Comparison of ENCODE assay signal across 10 cellular contexts in the genomic region with DNA sequence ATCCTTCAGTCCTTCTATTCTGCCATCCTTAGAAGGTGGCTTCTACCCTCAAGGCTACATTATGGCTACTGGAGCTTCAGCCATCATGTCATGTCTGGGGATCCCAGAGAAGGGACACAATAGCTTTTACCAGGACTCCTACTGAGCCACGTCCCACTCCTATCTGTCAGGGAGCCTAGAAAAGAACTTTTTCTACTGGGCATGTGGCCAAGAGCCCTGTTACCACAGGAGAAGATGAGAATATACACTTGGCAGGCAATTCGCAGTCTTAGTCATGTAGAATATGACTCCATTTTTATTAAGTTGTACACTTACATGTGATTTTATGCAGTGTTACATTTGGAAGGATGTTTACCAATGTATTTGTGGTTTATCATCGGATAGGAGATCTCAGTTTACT.
DNase-seq lines count a peak whose midpoint lies in the region; ATAC-seq, FAIRE-seq and TF ChIP-seq lines count a peak whose summit lies in the region.
"Had no signal": no experiment of that assay in that cellular context is flagged by ENCODE, and none has a peak within 500 bp of the region (broad histone marks: within the 10 kb centered on the region; RNA-seq: fewer than 3 reads in every experiment).

No MANE protein-coding gene starts in this region.

- H3K27ac ChIP-seq in astrocyte (ENCODE audit: low read depth, low read length) = no peak overlapping the region

- peak; percentile 96 for FAIRE-seq in astrocyte (lab: Jason Lieb, UNC)

- no peaks in the 10 kb centered on the region for H4K20me1 ChIP-seq in astrocyte (ENCODE audit: insufficient read depth, low read length)

- H2AFZ ChIP-seq in astrocyte (ENCODE audit: low read depth, low read length) = no peak overlapping the region

- H3K9me3 ChIP-seq in astrocyte (ENCODE audit: insufficient read depth, low read depth, low read length) = no peaks in the 10 kb centered on the region

- H3K27me3 ChIP-seq in BJ (ENCODE audit: control insufficient read depth, insufficient read depth, low read length) = no peaks in the 10 kb centered on the region
- H3K27me3 ChIP-seq in astrocyte (ENCODE audit: insufficient read depth, low read length) = no peaks in the 10 kb centered on the region

- no peaks in the 10 kb centered on the region for H3K79me2 ChIP-seq in astrocyte (ENCODE audit: insufficient read depth, low read length)

- CTCF ChIA-PET in BJ (lab: Yijun Ruan, JAX) = interaction anchor here (0.6 to 15.8 kb wide), 2 partner anchors 9 kb away, joined by 3 to 155 read pairs; no protein-coding TSS in a partner anchor

- no peak for ATAC-seq in HG03095 (IDR thresholded peaks at IDR 0.05; ENCODE audit: unreplicated experiment)
- no peak for ATAC-seq in HG03139 (IDR thresholded peaks at IDR 0.05; ENCODE audit: unreplicated experiment)

- H3K4me2 ChIP-seq in astrocyte (ENCODE audit: low read length) = no peak overlapping the region

- H3K36me3 Mint-ChIP-seq in astrocyte (ENCODE audit: low read depth, unreplicated experiment) = peaks cover 6% of the 10 kb centered on the region

- POLR2A ChIA-PET in BJ (lab: Charles Lee) = no interaction called here

- no peaks in the 10 kb centered on the region for H3K27me3 Mint-ChIP-seq in astrocyte (ENCODE audit: low read depth, unreplicated experiment)

- H3K9me3 Mint-ChIP-seq in astrocyte (ENCODE audit: unreplicated experiment) = no peaks in the 10 kb centered on the region

- H3K9ac ChIP-seq in astrocyte (ENCODE audit: low read length) = no peak overlapping the region

- peak; percentile 30 for DNase-seq in BJ (ENCODE audit: low read depth)
- DNase-seq in HPDE6-E6E7 (ENCODE audit: extremely low spot score) = peak; percentile 44
- DNase-seq in astrocyte (ENCODE audit: low read depth) = peak; percentile 87
- DNase-seq in kidney tubule cell (ENCODE audit: low spot score) = peak; percentile 51
- DNase-seq in HuH-7 (ENCODE audit: low spot score) = no peak
- no peak for DNase-seq in D341Med (ENCODE audit: low spot score)
- DNase-seq: Caco-2, head of caudate nucleus had no signal

- peaks cover 6% of the 10 kb centered on the region for H3K4me1 ChIP-seq in astrocyte (ENCODE audit: insufficient read depth, low read length)
- H3K4me1 ChIP-seq: Caco-2 had no signal

- no peak overlapping the region for H3K27ac Mint-ChIP-seq in astrocyte (ENCODE audit: unreplicated experiment)

- H3K4me3 ChIP-seq in BJ (ENCODE audit: low read depth, low read length) (no peak overlapping the region), astrocyte (ENCODE audit: insufficient read depth, low read depth, low read length) (no peak overlapping the region)

- no peak for TF ChIP-seq CTCF in BJ (IDR thresholded peaks at IDR 0.05; ENCODE audit: insufficient read depth, low read depth, low read length)
- TF ChIP-seq CTCF in astrocyte (IDR thresholded peaks at IDR 0.05; ENCODE audit: insufficient read depth, low read depth, low read length) = no peak

- H3K36me3 ChIP-seq in BJ (ENCODE audit: control insufficient read depth, insufficient read depth, low read length) (no peaks in the 10 kb centered on the region), astrocyte (ENCODE audit: insufficient read depth, low read length) (no peaks in the 10 kb centered on the region)

- H3K4me3 Mint-ChIP-seq in astrocyte (ENCODE audit: unreplicated experiment) = no peak overlapping the region

- H3K4me1 Mint-ChIP-seq in astrocyte (ENCODE audit: low read depth, unreplicated experiment) = no peaks in the 10 kb centered on the region

Comparison
In these comparisons a context has a peak if more than half of its experiments do, and no peak if none do; other contexts are left out.
1. DNase-seq: peak in BJ (single experiment), HPDE6-E6E7 (single experiment), astrocyte (single experiment) and kidney tubule cell (single experiment); none in HuH-7 (single experiment) and D341Med (single experiment).